8 cellular contexts compared by ENCODE assay signal in genomic region chr2:170770304-170771048, GRCh38. TPM values are rescaled to one million over a fixed set of nuclear protein-coding genes. Genes with fewer than 3 reads are reported as not detected.
DNase-seq lines count a peak whose midpoint lies in the region; ATAC-seq and TF ChIP-seq lines count a peak whose summit lies in the region.

Gene ERICH2, plus strand, starts transcription at chr2:170770378. Its CDS starts 304 bp downstream, at chr2:170770682.

- DNase-seq in AG09319 (ENCODE audit: extremely low read depth, low read depth) = no peak
- peak; percentile 56 for DNase-seq in GM19240 (ENCODE audit: insufficient read length, low spot score)
- DNase-seq in NCI-H748 (lab: John Stamatoyannopoulos, UW; ENCODE audit: unreplicated experiment) = peak; percentile 95
- peak; percentile 25 to 42 for DNase-seq in activated CD8-positive, alpha-beta memory T cell treated with anti-CD3 and anti-CD28 coated beads for 1 hour (ENCODE audit: extremely low read depth in 1 of 2, low read depth in 1 of 2)
- DNase-seq in effector memory CD8-positive, alpha-beta T cell = peak; percentile 43 to 53 (median 53)
- peak; percentile 72 for DNase-seq in mesenchymal stem cell
- peak; percentile 39 for DNase-seq in stimulated activated CD8-positive, alpha-beta memory T cell treated with anti-CD3 and anti-CD28 coated beads, Interleukin-12 subunit alpha, Interleukin-12 subunit beta, amount 100 ng/mL, for 24 hours (ENCODE audit: extremely low read depth)

- H3K36me3 Mint-ChIP-seq in effector memory CD8-positive, alpha-beta T cell (ENCODE audit: insufficient read depth) = no peaks in the 10 kb centered on the region

- no peak within 1 kb of the TSS for H4K91ac ChIP-seq in mesenchymal stem cell (ENCODE audit: low read length)

- peak within 1 kb of the TSS; percentile 85 to 90 for H3K4me3 Mint-ChIP-seq in effector memory CD8-positive, alpha-beta T cell

- no peak within 1 kb of the TSS for H2AK5ac ChIP-seq in mesenchymal stem cell (ENCODE audit: low read length, severe bottlenecking)

- H3K9me3 ChIP-seq in mesenchymal stem cell (ENCODE audit: control insufficient read depth, low read length) = no peaks in the 10 kb centered on the region

- H2BK5ac ChIP-seq in mesenchymal stem cell (ENCODE audit: low read depth, low read length, poor library complexity, severe bottlenecking) = peak within 1 kb of the TSS; percentile 38

- peak within 1 kb of the TSS; percentile 83 for H2AFZ ChIP-seq in mesenchymal stem cell (ENCODE audit: low read depth, low read length)

- H3K36me3 ChIP-seq in mesenchymal stem cell (ENCODE audit: control insufficient read depth in 1 of 2, insufficient read depth in 2 of 2, low read depth in 1 of 2, low read length in 2 of 2) = no peaks in the 10 kb centered on the region

- 0% methylated on average over 13 of the region's 54 CpGs for WGBS in mesenchymal stem cell

- peak within 1 kb of the TSS; percentile 75 for H4K8ac ChIP-seq in mesenchymal stem cell (ENCODE audit: low read length)

- no peak within 1 kb of the TSS for H3K4ac ChIP-seq in mesenchymal stem cell (ENCODE audit: low read depth in 1 of 2, low read length in 2 of 2)

- H3K79me1 ChIP-seq in mesenchymal stem cell (replicated peaks; ENCODE audit: low read length, poor library complexity, severe bottlenecking) = no peaks in the 10 kb centered on the region

- no peak within 1 kb of the TSS for H3K23ac ChIP-seq in mesenchymal stem cell (ENCODE audit: low read length in 2 of 2)

- H3K4me2 ChIP-seq in mesenchymal stem cell (ENCODE audit: low read length, poor library complexity, severe bottlenecking) = peak within 1 kb of the TSS; percentile 91

- peak within 1 kb of the TSS; percentile 64 to 86 for H3K4me3 ChIP-seq in mesenchymal stem cell (ENCODE audit: insufficient read depth in 1 of 2, low read depth in 1 of 2, low read length in 2 of 2)

- peak; percentile 81 for ATAC-seq in HG03442 (IDR thresholded peaks at IDR 0.05; ENCODE audit: unreplicated experiment)
- ATAC-seq in effector memory CD8-positive, alpha-beta T cell (replicated peaks) = peak; percentile 85

- H3K18ac ChIP-seq in mesenchymal stem cell (ENCODE audit: low read depth in 1 of 2, low read length in 2 of 2) = peak within 1 kb of the TSS; percentile 52 to 84

- H3K27ac Mint-ChIP-seq in effector memory CD8-positive, alpha-beta T cell = peak within 1 kb of the TSS in 1 of 2 donors; percentile 55

- H3K27ac ChIP-seq in mesenchymal stem cell (ENCODE audit: low read length, poor library complexity, severe bottlenecking) = no peak within 1 kb of the TSS

- peak within 1 kb of the TSS in 1 of 2 experiments; percentile 23 for H3K14ac ChIP-seq in mesenchymal stem cell (ENCODE audit: low read length in 2 of 2)

- peaks cover 5% of the 10 kb centered on the region for H3K4me1 ChIP-seq in mesenchymal stem cell (ENCODE audit: control insufficient read depth, insufficient read depth, low read depth, low read length)

- H3K9me3 Mint-ChIP-seq in effector memory CD8-positive, alpha-beta T cell = no peaks in the 10 kb centered on the region

- peaks cover 8 to 10% of the 10 kb centered on the region in 2 donors for H3K4me1 Mint-ChIP-seq in effector memory CD8-positive, alpha-beta T cell (ENCODE audit: low read depth in 2 of 2)

- peak; percentile 31 for TF ChIP-seq CTCF in AG09319 (IDR thresholded peaks at IDR 0.05; ENCODE audit: low read depth, low read length)

- H3K9ac ChIP-seq in mesenchymal stem cell (ENCODE audit: low read length) = peak within 1 kb of the TSS; percentile 91

- peaks cover 0 to 12% of the 10 kb centered on the region in 2 experiments for H3K27me3 ChIP-seq in mesenchymal stem cell (ENCODE audit: control insufficient read depth in 1 of 2, insufficient read depth in 1 of 2, low read length in 2 of 2)

- H3K27me3 Mint-ChIP-seq in effector memory CD8-positive, alpha-beta T cell = peaks cover 0 to 17% of the 10 kb centered on the region in 2 donors

- H2BK12ac ChIP-seq in mesenchymal stem cell (ENCODE audit: low read length in 2 of 2) = peak within 1 kb of the TSS in 1 of 2 experiments; percentile 33

- H2BK15ac ChIP-seq in mesenchymal stem cell (ENCODE audit: low read depth, poor library complexity, severe bottlenecking) = no peak within 1 kb of the TSS

- no peak within 1 kb of the TSS for H2BK120ac ChIP-seq in mesenchymal stem cell (ENCODE audit: low read depth, low read length)

RNA-seq across cellular contexts. Expression of gene ERICH2, which starts in this region (rescaled TPM):
- 0.28 TPM for polyA plus RNA-seq in mesenchymal stem cell (2013, experiment 1 of 2)
- polyA plus RNA-seq in mesenchymal stem cell (2013, experiment 2 of 2) = not detected
